Comparison of ENCODE assay signal across 19 cellular contexts in genomic region chr1:206498685-206499084, GRCh38. TPM values are rescaled to one million over a fixed set of nuclear protein-coding genes. Genes with fewer than 3 reads are reported as not detected.
A peak's percentile ranks its signal among the peaks of the same experiment; 100 is the strongest.
DNase-seq lines count a peak whose midpoint lies in the region; ATAC-seq and TF ChIP-seq lines count a peak whose summit lies in the region.
"Had no signal": no experiment of that assay in that cellular context is flagged by ENCODE, and none has a peak within 500 bp of the region (broad histone marks: within the 10 kb centered on the region; RNA-seq: fewer than 3 reads in every experiment).

No MANE protein-coding gene starts in this region.

- RAD21 ChIA-PET in HCT116 (lab: Charles Lee; ENCODE audit: low non-redundant PET in 1 of 2, low total read pairs in 2 of 2, uncharacterized antibody in 2 of 2, unreplicated experiment in 2 of 2): no interaction called here

- no peak overlapping the region for H2BK120ac ChIP-seq in mesendoderm (ENCODE audit: low read depth, low read length)

- H3K79me2 ChIP-seq in HCT116 (ENCODE audit: insufficient read depth, low read length) (no peaks in the 10 kb centered on the region), mesendoderm (ENCODE audit: control insufficient read depth, insufficient read depth, low read length) (no peaks in the 10 kb centered on the region)

- BruUV-seq in HCT116 (replicated peaks; lab: Mats Ljungman, UMichigan): no TSS peak

- no peak overlapping the region for H3K23ac ChIP-seq in mesendoderm (ENCODE audit: low read length)

- H3K4me3 Mint-ChIP-seq in CD4-positive, CD25-positive, alpha-beta regulatory T cell: no peak overlapping the region
- no peak overlapping the region for H3K4me3 Mint-ChIP-seq in activated T-helper 17 cell treated with anti-CD3 and anti-CD28 coated beads, Interleukin-2, amount 50 U/mL, for 72 hours

- no peak for TF ChIP-seq CTCF in HCT116 (IDR thresholded peaks at IDR 0.05 in 2 of 3, conservative IDR thresholded peaks at IDR 0.05 in 1 of 3; ENCODE audit: borderline replicate concordance in 1 of 3, insufficient read depth in 1 of 3, low read depth in 2 of 3, low read length in 2 of 3)
- no peak for TF ChIP-seq CTCF in GM10248 (IDR thresholded peaks at IDR 0.05; ENCODE audit: control extremely low read depth, extremely low read depth, low read depth, missing control alignments)

- H3K9me3 ChIP-seq in CD4-positive, CD25-positive, alpha-beta regulatory T cell (ENCODE audit: control insufficient read depth in 2 of 2, low read length in 2 of 2): no peaks in the 10 kb centered on the region
- no peaks in the 10 kb centered on the region for H3K9me3 ChIP-seq in HCT116 (ENCODE audit: control insufficient read depth in 1 of 2, insufficient read depth in 1 of 2, low read depth in 1 of 2, low read length in 2 of 2)
- H3K9me3 ChIP-seq: mucosa of descending colon, Peyer's patch, thoracic aorta had no signal

- H4K8ac ChIP-seq in mesendoderm (ENCODE audit: low read depth, low read length): no peak overlapping the region

- H3K9me2 ChIP-seq in HCT116 (ENCODE audit: insufficient read depth): no peaks in the 10 kb centered on the region

- CTCF ChIA-PET in HCT116 (lab: Charles Lee) (interaction anchor here (2.7 kb wide), 1 partner anchor 9 kb away, joined by 12 read pairs; no protein-coding TSS in a partner anchor), GM10248 (lab: Yijun Ruan, JAX) (interaction anchor here (1.1 to 15.7 kb wide), 11 partner anchors 8 to 165 kb away, joined by 3 to 179 read pairs (median 8); partner anchors contain the start of genes DYRK3 and RASSF5)

- H3K27me3 Mint-ChIP-seq in CD4-positive, CD25-positive, alpha-beta regulatory T cell: no peaks in the 10 kb centered on the region
- H3K27me3 Mint-ChIP-seq in activated T-helper 17 cell treated with anti-CD3 and anti-CD28 coated beads, Interleukin-2, amount 50 U/mL, for 72 hours: no peaks in the 10 kb centered on the region

- no peak overlapping the region for H2AFZ ChIP-seq in HCT116 (ENCODE audit: low read depth, low read length, poor library complexity, severe bottlenecking)

- H3K18ac ChIP-seq in mesendoderm (ENCODE audit: low read length): no peak overlapping the region

- POLR2A ChIA-PET in HCT116 (lab: Charles Lee) (no interaction called here), GM10248 (lab: Yijun Ruan, JAX) (no interaction called here)

- TF ChIP-seq POLR2A in HCT116 (IDR thresholded peaks at IDR 0.05; ENCODE audit: borderline replicate concordance, extremely low read depth, insufficient read depth, insufficient read length): no peak

- H3K36me3 ChIP-seq in CD4-positive, CD25-positive, alpha-beta regulatory T cell (ENCODE audit: control insufficient read depth, insufficient read depth, low read length): peaks cover 48% of the 10 kb centered on the region
- no peaks in the 10 kb centered on the region for H3K36me3 ChIP-seq in HCT116 (ENCODE audit: control insufficient read depth in 1 of 2, insufficient read depth in 2 of 2, low read length in 2 of 2)
- no peaks in the 10 kb centered on the region for H3K36me3 ChIP-seq in mesendoderm (ENCODE audit: control insufficient read depth, insufficient read depth, low read length)
- H3K36me3 ChIP-seq: thoracic aorta had no signal

- no CpG with 5 or more reads among the region's 2 CpGs for WGBS in mesendoderm (ENCODE audit: extremely low coverage, insufficient coverage, low lambda C conversion rate)

- H3K9me3 Mint-ChIP-seq in CD4-positive, CD25-positive, alpha-beta regulatory T cell: no peaks in the 10 kb centered on the region
- no peaks in the 10 kb centered on the region for H3K9me3 Mint-ChIP-seq in activated T-helper 17 cell treated with anti-CD3 and anti-CD28 coated beads, Interleukin-2, amount 50 U/mL, for 72 hours

- no peak overlapping the region for H2AK5ac ChIP-seq in mesendoderm (ENCODE audit: low read length)

- peak overlapping the region in 2 of 3 donors; percentile 15 to 70 for H3K27ac Mint-ChIP-seq in CD4-positive, CD25-positive, alpha-beta regulatory T cell
- H3K27ac Mint-ChIP-seq in activated T-helper 17 cell treated with anti-CD3 and anti-CD28 coated beads, Interleukin-2, amount 50 U/mL, for 72 hours: peak overlapping the region; percentile 7

- ATAC-seq in CD4-positive, CD25-positive, alpha-beta regulatory T cell (ENCODE audit: low read depth in 2 of 2): no peak
- ATAC-seq in HCT116: peak; percentile 79
- ATAC-seq in activated T-helper 17 cell treated with anti-CD3 and anti-CD28 coated beads, Interleukin-2, amount 50 U/mL, for 72 hours (replicated peaks): no peak
- ATAC-seq in HG02981 (IDR thresholded peaks at IDR 0.05; ENCODE audit: unreplicated experiment): no peak
- ATAC-seq in HG03565 (IDR thresholded peaks at IDR 0.05; ENCODE audit: unreplicated experiment): no peak
- ATAC-seq: left lobe of liver, mucosa of descending colon, sciatic nerve had no signal

- no peak for DNase-seq in CD4-positive, CD25-positive, alpha-beta regulatory T cell
- no peak for DNase-seq in HCT116 (ENCODE audit: low read depth, low spot score)
- peak; percentile 94 for DNase-seq in mesendoderm
- DNase-seq in activated CD4-positive, alpha-beta T cell treated with anti-CD3 and anti-CD28 coated beads, Interleukin-2, amount 50 U/mL, for 4 hours: no peak
- DNase-seq in GM10248 (ENCODE audit: extremely low spot score): no peak
- DNase-seq: activated CD4-positive, alpha-beta T cell treated with anti-CD3 and anti-CD28 coated beads, Interleukin-2, amount 50 U/mL, for 1 hour; AML-193; H7; NCI-H1436 treated with DMSO at 0.1 percent for 48 hours; nucleus accumbens; Peyer's patch; stimulated activated CD4-positive, alpha-beta T cell treated with anti-CD3 and anti-CD28 coated beads, Interleukin-1b, Interleukin-23, amount 100 ng/mL, for 48 hours had no signal

- no peak overlapping the region for H4K5ac ChIP-seq in mesendoderm (ENCODE audit: low read length)

- H3K4me2 ChIP-seq in HCT116 (ENCODE audit: low read length): peak overlapping the region; percentile 63
- H3K4me2 ChIP-seq in mesendoderm (ENCODE audit: low read length): no peak overlapping the region

- H3K27ac ChIP-seq in CD4-positive, CD25-positive, alpha-beta regulatory T cell (ENCODE audit: insufficient read depth, low read length, poor library complexity, severe bottlenecking): no peak overlapping the region
- no peak overlapping the region; the same call in 1 of the 2 replicates for H3K27ac ChIP-seq in HCT116 (ENCODE audit: low read depth, low read length)
- H3K27ac ChIP-seq in mesendoderm (ENCODE audit: low read depth, low read length): no peak overlapping the region
- H3K27ac ChIP-seq: Peyer's patch, thoracic aorta had no signal

- peaks cover 5 to 10% (median 9%) of the 10 kb centered on the region in 4 donors for H3K4me1 Mint-ChIP-seq in CD4-positive, CD25-positive, alpha-beta regulatory T cell
- H3K4me1 Mint-ChIP-seq in activated T-helper 17 cell treated with anti-CD3 and anti-CD28 coated beads, Interleukin-2, amount 50 U/mL, for 72 hours: peaks cover 12% of the 10 kb centered on the region

- H3K4me3 ChIP-seq in CD4-positive, CD25-positive, alpha-beta regulatory T cell (ENCODE audit: low read depth, low read length): no peak overlapping the region
- H3K4me3 ChIP-seq in HCT116 (replicated peaks in 1 of 2; ENCODE audit: low read depth in 1 of 2, low read length in 2 of 2) (no peak overlapping the region), mesendoderm (ENCODE audit: low read length) (no peak overlapping the region)
- H3K4me3 ChIP-seq: mucosa of descending colon, Peyer's patch, thoracic aorta had no signal

- no peaks in the 10 kb centered on the region for H3K4me1 ChIP-seq in CD4-positive, CD25-positive, alpha-beta regulatory T cell (ENCODE audit: control insufficient read depth, insufficient read depth, low read length, poor library complexity, severe bottlenecking)
- peaks cover 43 to 64% of the 10 kb centered on the region in 2 experiments for H3K4me1 ChIP-seq in HCT116 (ENCODE audit: control insufficient read depth in 1 of 2, insufficient read depth in 2 of 2, low read length in 2 of 2)
- H3K4me1 ChIP-seq in mesendoderm (ENCODE audit: control insufficient read depth, low read depth, low read length): no peaks in the 10 kb centered on the region

- intact Hi-C loops in HCT116 (cut with micrococcal nuclease): no loop called here

- H2BK5ac ChIP-seq in mesendoderm (ENCODE audit: low read length): no peak overlapping the region

- H3K79me1 ChIP-seq in mesendoderm (ENCODE audit: low read length): no peaks in the 10 kb centered on the region

- no peaks in the 10 kb centered on the region for H3K27me3 ChIP-seq in CD4-positive, CD25-positive, alpha-beta regulatory T cell (ENCODE audit: control insufficient read depth, insufficient read depth, low read length)
- H3K27me3 ChIP-seq in HCT116 (ENCODE audit: insufficient read depth, low read length): no peaks in the 10 kb centered on the region
- no peaks in the 10 kb centered on the region for H3K27me3 ChIP-seq in mesendoderm (ENCODE audit: insufficient read depth, low read length, poor library complexity)
- H3K27me3 ChIP-seq: Peyer's patch had no signal

- H3K9ac ChIP-seq in HCT116 (ENCODE audit: low read length) (no peak overlapping the region), mesendoderm (ENCODE audit: low read length) (no peak overlapping the region)

- H4K20me1 ChIP-seq in HCT116 (ENCODE audit: insufficient read depth): no peaks in the 10 kb centered on the region

- H3K56ac ChIP-seq in mesendoderm (ENCODE audit: low read length): no peak overlapping the region

- H3K4ac ChIP-seq in mesendoderm (ENCODE audit: low read depth, low read length): no peak overlapping the region

- no peak for TF ChIP-seq RAD21 in HCT116 (IDR thresholded peaks at IDR 0.05; ENCODE audit: low read depth)

- H2BK15ac ChIP-seq in mesendoderm (replicated peaks; ENCODE audit: low read depth): no peak overlapping the region

- peaks cover 20% of the 10 kb centered on the region for H3K36me3 Mint-ChIP-seq in CD4-positive, CD25-positive, alpha-beta regulatory T cell
- H3K36me3 Mint-ChIP-seq in activated T-helper 17 cell treated with anti-CD3 and anti-CD28 coated beads, Interleukin-2, amount 50 U/mL, for 72 hours (ENCODE audit: low read depth): peaks cover 29% of the 10 kb centered on the region

TF ChIP-seq in HCT116, 20 proteins besides CTCF, POLR2A, EP300 and RAD21 (continues in another document):
- no peak for TF ChIP-seq ELF1 (IDR thresholded peaks at IDR 0.05; ENCODE audit: borderline replicate concordance, low read depth)
- no peak for TF ChIP-seq CBX3 (IDR thresholded peaks at IDR 0.05; ENCODE audit: low read depth)

RNA-seq across cellular contexts. Expression of gene RASSF5, which starts 8.6 kb away (rescaled TPM):
- total RNA-seq in CD4-positive, CD25-positive, alpha-beta regulatory T cell: 158 TPM
- polyA plus RNA-seq in CD4-positive, CD25-positive, alpha-beta regulatory T cell: 100 to 1,000 TPM; 224 to 258 (median 231) TPM
- total RNA-seq in HCT116 (2021; ENCODE audit: unreplicated experiment): 5.4 TPM
- 3.9 and 4.5 TPM in 2 replicates for polyA plus RNA-seq in HCT116 (2012)
- 100 to 1,000 TPM; 162 to 227 TPM for total RNA-seq in activated T-helper 17 cell treated with anti-CD3 and anti-CD28 coated beads, Interleukin-2, amount 50 U/mL, for 72 hours
- 1.4 TPM for polyA plus RNA-seq in mesendoderm (2013, experiment 1 of 2)
- 1.8 TPM for polyA plus RNA-seq in mesendoderm (2013, experiment 2 of 2)

RNA-seq across cellular contexts. Expression of gene IKBKE, which starts 28.4 kb away (rescaled TPM):
- 78.3 TPM for total RNA-seq in CD4-positive, CD25-positive, alpha-beta regulatory T cell
- polyA plus RNA-seq in CD4-positive, CD25-positive, alpha-beta regulatory T cell: 10 to 100 TPM; 55.3 to 87.4 (median 68.3) TPM
- total RNA-seq in HCT116 (2021; ENCODE audit: unreplicated experiment): 5.1 TPM
- 3.5 TPM in 2 replicates for polyA plus RNA-seq in HCT116 (2012)
- total RNA-seq in activated T-helper 17 cell treated with anti-CD3 and anti-CD28 coated beads, Interleukin-2, amount 50 U/mL, for 72 hours: 10 to 100 TPM; 21.7 to 26.6 TPM
- 3.7 TPM for polyA plus RNA-seq in mesendoderm (2013, experiment 1 of 2)
- polyA plus RNA-seq in mesendoderm (2013, experiment 2 of 2): 3.8 TPM

Comparison
In these comparisons a context has a peak if more than half of its experiments do, and no peak if none do; other contexts are left out.
1. RNA of gene RASSF5, which starts 8.6 kb away (total RNA-seq): 162 to 227 TPM in activated T-helper 17 cell treated with anti-CD3 and anti-CD28 coated beads, Interleukin-2, amount 50 U/mL, for 72 hours and 158 TPM in CD4-positive, CD25-positive, alpha-beta regulatory T cell (single experiment); 5.4 TPM in HCT116 (single experiment); every median in the first group is over 10 times any median in the second.